ENCODE assay signal across 1 cellular context in the genomic region with DNA sequence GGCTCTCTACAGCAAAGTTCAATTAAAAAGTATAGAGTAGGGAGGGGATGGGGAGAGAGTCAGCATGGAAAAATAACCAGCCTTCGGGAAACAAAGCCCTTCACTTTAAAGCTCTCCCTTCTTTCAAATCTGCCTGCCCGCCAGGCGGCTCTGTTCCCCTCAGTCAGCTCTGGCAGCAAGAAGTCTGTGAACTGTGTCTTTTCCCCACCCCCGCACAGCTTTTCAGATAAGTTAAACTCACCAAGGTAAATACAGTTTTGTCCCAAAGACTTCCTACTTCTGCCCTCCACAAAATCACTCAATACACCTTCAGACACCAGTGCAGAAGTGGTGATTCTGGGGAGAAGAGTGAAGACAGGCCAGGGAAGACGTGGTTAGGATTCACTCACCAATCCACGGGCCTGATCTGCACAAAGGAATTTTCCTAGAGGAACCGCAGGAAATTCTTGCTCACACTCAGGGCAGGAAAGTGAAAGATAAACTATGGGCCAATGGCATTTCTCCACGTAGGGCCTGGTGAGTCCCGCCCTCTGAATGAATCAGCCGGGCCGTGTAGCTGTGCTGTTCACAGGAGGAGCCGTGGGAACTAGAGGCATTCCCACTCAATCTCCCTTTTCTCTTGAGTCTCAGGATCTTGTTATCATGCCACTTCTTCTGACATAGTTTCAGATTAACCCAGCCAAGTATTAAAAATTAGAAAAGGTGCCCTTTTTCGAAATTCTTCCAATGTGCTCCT.
A peak's percentile ranks its signal among the peaks of the same experiment; 100 is the strongest.
TF ChIP-seq lines count a peak whose summit lies in the region.

A gene with protein sequence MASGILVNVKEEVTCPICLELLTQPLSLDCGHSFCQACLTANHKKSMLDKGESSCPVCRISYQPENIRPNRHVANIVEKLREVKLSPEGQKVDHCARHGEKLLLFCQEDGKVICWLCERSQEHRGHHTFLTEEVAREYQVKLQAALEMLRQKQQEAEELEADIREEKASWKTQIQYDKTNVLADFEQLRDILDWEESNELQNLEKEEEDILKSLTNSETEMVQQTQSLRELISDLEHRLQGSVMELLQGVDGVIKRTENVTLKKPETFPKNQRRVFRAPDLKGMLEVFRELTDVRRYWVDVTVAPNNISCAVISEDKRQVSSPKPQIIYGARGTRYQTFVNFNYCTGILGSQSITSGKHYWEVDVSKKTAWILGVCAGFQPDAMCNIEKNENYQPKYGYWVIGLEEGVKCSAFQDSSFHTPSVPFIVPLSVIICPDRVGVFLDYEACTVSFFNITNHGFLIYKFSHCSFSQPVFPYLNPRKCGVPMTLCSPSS (minus strand): TSS at position 448 of the 736 bp plus-strand sequence. CDS start 4,897 bp downstream, outside the sequence.

TF ChIP-seq in HepG2, 621 proteins besides CTCF, POLR2A, EP300 and RAD21 (continued from another document and continues in another):
- TF ChIP-seq, protein P1, sequence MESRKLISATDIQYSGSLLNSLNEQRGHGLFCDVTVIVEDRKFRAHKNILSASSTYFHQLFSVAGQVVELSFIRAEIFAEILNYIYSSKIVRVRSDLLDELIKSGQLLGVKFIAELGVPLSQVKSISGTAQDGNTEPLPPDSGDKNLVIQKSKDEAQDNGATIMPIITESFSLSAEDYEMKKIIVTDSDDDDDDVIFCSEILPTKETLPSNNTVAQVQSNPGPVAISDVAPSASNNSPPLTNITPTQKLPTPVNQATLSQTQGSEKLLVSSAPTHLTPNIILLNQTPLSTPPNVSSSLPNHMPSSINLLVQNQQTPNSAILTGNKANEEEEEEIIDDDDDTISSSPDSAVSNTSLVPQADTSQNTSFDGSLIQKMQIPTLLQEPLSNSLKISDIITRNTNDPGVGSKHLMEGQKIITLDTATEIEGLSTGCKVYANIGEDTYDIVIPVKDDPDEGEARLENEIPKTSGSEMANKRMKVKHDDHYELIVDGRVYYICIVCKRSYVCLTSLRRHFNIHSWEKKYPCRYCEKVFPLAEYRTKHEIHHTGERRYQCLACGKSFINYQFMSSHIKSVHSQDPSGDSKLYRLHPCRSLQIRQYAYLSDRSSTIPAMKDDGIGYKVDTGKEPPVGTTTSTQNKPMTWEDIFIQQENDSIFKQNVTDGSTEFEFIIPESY (CRISPR knock-in tag; IDR thresholded peaks at IDR 0.05): no peak
- TF ChIP-seq, protein P2, sequence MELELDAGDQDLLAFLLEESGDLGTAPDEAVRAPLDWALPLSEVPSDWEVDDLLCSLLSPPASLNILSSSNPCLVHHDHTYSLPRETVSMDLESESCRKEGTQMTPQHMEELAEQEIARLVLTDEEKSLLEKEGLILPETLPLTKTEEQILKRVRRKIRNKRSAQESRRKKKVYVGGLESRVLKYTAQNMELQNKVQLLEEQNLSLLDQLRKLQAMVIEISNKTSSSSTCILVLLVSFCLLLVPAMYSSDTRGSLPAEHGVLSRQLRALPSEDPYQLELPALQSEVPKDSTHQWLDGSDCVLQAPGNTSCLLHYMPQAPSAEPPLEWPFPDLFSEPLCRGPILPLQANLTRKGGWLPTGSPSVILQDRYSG (CRISPR knock-in tag; IDR thresholded peaks at IDR 0.05): no peak
- TF ChIP-seq, protein P3, sequence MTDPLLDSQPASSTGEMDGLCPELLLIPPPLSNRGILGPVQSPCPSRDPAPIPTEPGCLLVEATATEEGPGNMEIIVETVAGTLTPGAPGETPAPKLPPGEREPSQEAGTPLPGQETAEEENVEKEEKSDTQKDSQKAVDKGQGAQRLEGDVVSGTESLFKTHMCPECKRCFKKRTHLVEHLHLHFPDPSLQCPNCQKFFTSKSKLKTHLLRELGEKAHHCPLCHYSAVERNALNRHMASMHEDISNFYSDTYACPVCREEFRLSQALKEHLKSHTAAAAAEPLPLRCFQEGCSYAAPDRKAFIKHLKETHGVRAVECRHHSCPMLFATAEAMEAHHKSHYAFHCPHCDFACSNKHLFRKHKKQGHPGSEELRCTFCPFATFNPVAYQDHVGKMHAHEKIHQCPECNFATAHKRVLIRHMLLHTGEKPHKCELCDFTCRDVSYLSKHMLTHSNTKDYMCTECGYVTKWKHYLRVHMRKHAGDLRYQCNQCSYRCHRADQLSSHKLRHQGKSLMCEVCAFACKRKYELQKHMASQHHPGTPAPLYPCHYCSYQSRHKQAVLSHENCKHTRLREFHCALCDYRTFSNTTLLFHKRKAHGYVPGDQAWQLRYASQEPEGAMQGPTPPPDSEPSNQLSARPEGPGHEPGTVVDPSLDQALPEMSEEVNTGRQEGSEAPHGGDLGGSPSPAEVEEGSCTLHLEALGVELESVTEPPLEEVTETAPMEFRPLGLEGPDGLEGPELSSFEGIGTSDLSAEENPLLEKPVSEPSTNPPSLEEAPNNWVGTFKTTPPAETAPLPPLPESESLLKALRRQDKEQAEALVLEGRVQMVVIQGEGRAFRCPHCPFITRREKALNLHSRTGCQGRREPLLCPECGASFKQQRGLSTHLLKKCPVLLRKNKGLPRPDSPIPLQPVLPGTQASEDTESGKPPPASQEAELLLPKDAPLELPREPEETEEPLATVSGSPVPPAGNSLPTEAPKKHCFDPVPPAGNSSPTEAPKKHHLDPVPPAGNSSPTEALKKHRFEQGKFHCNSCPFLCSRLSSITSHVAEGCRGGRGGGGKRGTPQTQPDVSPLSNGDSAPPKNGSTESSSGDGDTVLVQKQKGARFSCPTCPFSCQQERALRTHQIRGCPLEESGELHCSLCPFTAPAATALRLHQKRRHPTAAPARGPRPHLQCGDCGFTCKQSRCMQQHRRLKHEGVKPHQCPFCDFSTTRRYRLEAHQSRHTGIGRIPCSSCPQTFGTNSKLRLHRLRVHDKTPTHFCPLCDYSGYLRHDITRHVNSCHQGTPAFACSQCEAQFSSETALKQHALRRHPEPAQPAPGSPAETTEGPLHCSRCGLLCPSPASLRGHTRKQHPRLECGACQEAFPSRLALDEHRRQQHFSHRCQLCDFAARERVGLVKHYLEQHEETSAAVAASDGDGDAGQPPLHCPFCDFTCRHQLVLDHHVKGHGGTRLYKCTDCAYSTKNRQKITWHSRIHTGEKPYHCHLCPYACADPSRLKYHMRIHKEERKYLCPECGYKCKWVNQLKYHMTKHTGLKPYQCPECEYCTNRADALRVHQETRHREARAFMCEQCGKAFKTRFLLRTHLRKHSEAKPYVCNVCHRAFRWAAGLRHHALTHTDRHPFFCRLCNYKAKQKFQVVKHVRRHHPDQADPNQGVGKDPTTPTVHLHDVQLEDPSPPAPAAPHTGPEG (CRISPR knock-in tag; IDR thresholded peaks at IDR 0.05): no peak
- TF ChIP-seq, protein P4, sequence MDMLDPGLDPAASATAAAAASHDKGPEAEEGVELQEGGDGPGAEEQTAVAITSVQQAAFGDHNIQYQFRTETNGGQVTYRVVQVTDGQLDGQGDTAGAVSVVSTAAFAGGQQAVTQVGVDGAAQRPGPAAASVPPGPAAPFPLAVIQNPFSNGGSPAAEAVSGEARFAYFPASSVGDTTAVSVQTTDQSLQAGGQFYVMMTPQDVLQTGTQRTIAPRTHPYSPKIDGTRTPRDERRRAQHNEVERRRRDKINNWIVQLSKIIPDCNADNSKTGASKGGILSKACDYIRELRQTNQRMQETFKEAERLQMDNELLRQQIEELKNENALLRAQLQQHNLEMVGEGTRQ (IDR thresholded peaks at IDR 0.05; ENCODE audit: low read depth, low read length): no peak
- TF ChIP-seq, protein P4 (CRISPR knock-in tag; IDR thresholded peaks at IDR 0.05; ENCODE audit: borderline replicate concordance): no peak
- TF ChIP-seq ZBTB21 (CRISPR knock-in tag; IDR thresholded peaks at IDR 0.05) (no peak), ZNF564 (CRISPR knock-in tag; IDR thresholded peaks at IDR 0.05) (no peak), CENPT (CRISPR knock-in tag; IDR thresholded peaks at IDR 0.05; ENCODE audit: low read depth) (no peak), NCOA1 (CRISPR knock-in tag; IDR thresholded peaks at IDR 0.05) (no peak), SALL2 (CRISPR knock-in tag; IDR thresholded peaks at IDR 0.05) (no peak), ZNF24 (IDR thresholded peaks at IDR 0.05) (no peak), TBX3 (IDR thresholded peaks at IDR 0.05; ENCODE audit: borderline replicate concordance) (no peak), ZSCAN22 (CRISPR knock-in tag; IDR thresholded peaks at IDR 0.05) (no peak), SMC3 (IDR thresholded peaks at IDR 0.05; ENCODE audit: low read length) (0 out of 2 replicates have a peak, but pooled peaks have one; percentile 23), FOXM1 (CRISPR knock-in tag; IDR thresholded peaks at IDR 0.05) (no peak), ZNF547 (CRISPR knock-in tag; IDR thresholded peaks at IDR 0.05) (no peak), FOXK1 (CRISPR knock-in tag; IDR thresholded peaks at IDR 0.05; ENCODE audit: borderline replicate concordance, low read depth) (no peak), HDAC2 (CRISPR knock-in tag; IDR thresholded peaks at IDR 0.05) (no peak), ZNF446 (CRISPR knock-in tag; IDR thresholded peaks at IDR 0.05) (no peak), ZNF333 (CRISPR knock-in tag; IDR thresholded peaks at IDR 0.05; ENCODE audit: borderline replicate concordance) (no peak), HOXD1 (CRISPR knock-in tag; IDR thresholded peaks at IDR 0.05) (no peak), ZNF121 (CRISPR knock-in tag; IDR thresholded peaks at IDR 0.05) (no peak), XRCC5 (optimal IDR thresholded peaks at IDR 0.05; ENCODE audit: low read length) (peak; percentile 74), HNRNPK (IDR thresholded peaks at IDR 0.05; ENCODE audit: low read depth, low read length, poor library complexity, severe bottlenecking) (no peak), ZNF577 (CRISPR knock-in tag; IDR thresholded peaks at IDR 0.05; ENCODE audit: borderline replicate concordance, low read depth) (no peak), MED1 (CRISPR knock-in tag; IDR thresholded peaks at IDR 0.05) (no peak; the same call in 1 of the 2 replicates)
- TF ChIP-seq, protein P5, sequence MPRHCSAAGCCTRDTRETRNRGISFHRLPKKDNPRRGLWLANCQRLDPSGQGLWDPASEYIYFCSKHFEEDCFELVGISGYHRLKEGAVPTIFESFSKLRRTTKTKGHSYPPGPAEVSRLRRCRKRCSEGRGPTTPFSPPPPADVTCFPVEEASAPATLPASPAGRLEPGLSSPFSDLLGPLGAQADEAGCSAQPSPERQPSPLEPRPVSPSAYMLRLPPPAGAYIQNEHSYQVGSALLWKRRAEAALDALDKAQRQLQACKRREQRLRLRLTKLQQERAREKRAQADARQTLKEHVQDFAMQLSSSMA (CRISPR knock-in tag; IDR thresholded peaks at IDR 0.05): no peak
- TF ChIP-seq, protein P6, sequence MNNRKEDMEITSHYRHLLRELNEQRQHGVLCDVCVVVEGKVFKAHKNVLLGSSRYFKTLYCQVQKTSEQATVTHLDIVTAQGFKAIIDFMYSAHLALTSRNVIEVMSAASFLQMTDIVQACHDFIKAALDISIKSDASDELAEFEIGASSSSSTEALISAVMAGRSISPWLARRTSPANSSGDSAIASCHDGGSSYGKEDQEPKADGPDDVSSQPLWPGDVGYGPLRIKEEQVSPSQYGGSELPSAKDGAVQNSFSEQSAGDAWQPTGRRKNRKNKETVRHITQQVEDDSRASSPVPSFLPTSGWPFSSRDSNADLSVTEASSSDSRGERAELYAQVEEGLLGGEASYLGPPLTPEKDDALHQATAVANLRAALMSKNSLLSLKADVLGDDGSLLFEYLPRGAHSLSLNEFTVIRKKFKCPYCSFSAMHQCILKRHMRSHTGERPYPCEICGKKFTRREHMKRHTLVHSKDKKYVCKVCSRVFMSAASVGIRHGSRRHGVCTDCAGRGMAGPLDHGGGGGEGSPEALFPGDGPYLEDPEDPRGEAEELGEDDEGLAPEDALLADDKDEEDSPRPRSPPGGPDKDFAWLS (CRISPR knock-in tag; IDR thresholded peaks at IDR 0.05; ENCODE audit: borderline replicate concordance): no peak
- TF ChIP-seq, protein P7, sequence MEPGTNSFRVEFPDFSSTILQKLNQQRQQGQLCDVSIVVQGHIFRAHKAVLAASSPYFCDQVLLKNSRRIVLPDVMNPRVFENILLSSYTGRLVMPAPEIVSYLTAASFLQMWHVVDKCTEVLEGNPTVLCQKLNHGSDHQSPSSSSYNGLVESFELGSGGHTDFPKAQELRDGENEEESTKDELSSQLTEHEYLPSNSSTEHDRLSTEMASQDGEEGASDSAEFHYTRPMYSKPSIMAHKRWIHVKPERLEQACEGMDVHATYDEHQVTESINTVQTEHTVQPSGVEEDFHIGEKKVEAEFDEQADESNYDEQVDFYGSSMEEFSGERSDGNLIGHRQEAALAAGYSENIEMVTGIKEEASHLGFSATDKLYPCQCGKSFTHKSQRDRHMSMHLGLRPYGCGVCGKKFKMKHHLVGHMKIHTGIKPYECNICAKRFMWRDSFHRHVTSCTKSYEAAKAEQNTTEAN (CRISPR knock-in tag; conservative IDR thresholded peaks at IDR 0.05): no peak
- TF ChIP-seq, protein P8, sequence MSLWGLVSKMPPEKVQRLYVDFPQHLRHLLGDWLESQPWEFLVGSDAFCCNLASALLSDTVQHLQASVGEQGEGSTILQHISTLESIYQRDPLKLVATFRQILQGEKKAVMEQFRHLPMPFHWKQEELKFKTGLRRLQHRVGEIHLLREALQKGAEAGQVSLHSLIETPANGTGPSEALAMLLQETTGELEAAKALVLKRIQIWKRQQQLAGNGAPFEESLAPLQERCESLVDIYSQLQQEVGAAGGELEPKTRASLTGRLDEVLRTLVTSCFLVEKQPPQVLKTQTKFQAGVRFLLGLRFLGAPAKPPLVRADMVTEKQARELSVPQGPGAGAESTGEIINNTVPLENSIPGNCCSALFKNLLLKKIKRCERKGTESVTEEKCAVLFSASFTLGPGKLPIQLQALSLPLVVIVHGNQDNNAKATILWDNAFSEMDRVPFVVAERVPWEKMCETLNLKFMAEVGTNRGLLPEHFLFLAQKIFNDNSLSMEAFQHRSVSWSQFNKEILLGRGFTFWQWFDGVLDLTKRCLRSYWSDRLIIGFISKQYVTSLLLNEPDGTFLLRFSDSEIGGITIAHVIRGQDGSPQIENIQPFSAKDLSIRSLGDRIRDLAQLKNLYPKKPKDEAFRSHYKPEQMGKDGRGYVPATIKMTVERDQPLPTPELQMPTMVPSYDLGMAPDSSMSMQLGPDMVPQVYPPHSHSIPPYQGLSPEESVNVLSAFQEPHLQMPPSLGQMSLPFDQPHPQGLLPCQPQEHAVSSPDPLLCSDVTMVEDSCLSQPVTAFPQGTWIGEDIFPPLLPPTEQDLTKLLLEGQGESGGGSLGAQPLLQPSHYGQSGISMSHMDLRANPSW (CRISPR knock-in tag; IDR thresholded peaks at IDR 0.05; ENCODE audit: borderline replicate concordance): no peak
- TF ChIP-seq, protein P9, sequence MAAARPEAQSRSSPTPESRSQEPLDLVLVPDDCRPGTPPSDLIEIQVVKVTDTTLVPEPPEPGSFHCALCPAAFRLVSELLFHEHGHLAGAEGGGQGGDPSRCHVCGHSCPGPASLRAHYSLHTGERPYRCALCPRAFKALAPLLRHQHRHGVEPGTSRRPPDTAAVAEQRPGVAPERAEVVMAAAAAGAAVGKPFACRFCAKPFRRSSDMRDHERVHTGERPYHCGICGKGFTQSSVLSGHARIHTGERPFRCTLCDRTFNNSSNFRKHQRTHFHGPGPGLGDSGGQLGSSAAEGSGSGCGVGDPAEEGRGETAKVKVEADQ (CRISPR knock-in tag; IDR thresholded peaks at IDR 0.05; ENCODE audit: borderline replicate concordance): no peak
- TF ChIP-seq, protein P10, sequence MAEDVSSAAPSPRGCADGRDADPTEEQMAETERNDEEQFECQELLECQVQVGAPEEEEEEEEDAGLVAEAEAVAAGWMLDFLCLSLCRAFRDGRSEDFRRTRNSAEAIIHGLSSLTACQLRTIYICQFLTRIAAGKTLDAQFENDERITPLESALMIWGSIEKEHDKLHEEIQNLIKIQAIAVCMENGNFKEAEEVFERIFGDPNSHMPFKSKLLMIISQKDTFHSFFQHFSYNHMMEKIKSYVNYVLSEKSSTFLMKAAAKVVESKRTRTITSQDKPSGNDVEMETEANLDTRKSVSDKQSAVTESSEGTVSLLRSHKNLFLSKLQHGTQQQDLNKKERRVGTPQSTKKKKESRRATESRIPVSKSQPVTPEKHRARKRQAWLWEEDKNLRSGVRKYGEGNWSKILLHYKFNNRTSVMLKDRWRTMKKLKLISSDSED (CRISPR knock-in tag; IDR thresholded peaks at IDR 0.05): no peak
